Comparison of ENCODE assay signal across 8 cellular contexts in genomic region chr5:138177936-138178515, GRCh38. TPM values are rescaled to one million over a fixed set of nuclear protein-coding genes. Genes with fewer than 3 reads are reported as not detected.
DNase-seq lines count a peak whose midpoint lies in the region; ATAC-seq and TF ChIP-seq lines count a peak whose summit lies in the region.

No MANE protein-coding gene starts in this region.

- H3K4me1 Mint-ChIP-seq in osteocyte (ENCODE audit: unreplicated experiment) = peaks cover 14% of the 10 kb centered on the region

- TF ChIP-seq CTCF in PC-9 (conservative IDR thresholded peaks at IDR 0.05) (no peak), choroid plexus epithelial cell (conservative IDR thresholded peaks at IDR 0.05; ENCODE audit: low read depth, low read length) (no peak), osteocyte (IDR thresholded peaks at IDR 0.05) (no peak)

- peak overlapping the region; percentile 45 for H3K27ac ChIP-seq in PC-9

- H3K4me3 ChIP-seq in H7 (ENCODE audit: insufficient read depth, low read depth, low read length) (peak overlapping the region; percentile 71), PC-9 (peak overlapping the region; percentile 83), choroid plexus epithelial cell (ENCODE audit: low read depth, low read length) (peak overlapping the region; percentile 79)

- peaks cover 68% of the 10 kb centered on the region for H3K79me2 ChIP-seq in PC-9 (ENCODE audit: low read depth)

- H3K4me1 ChIP-seq in PC-9 (replicated peaks; ENCODE audit: insufficient read depth) = peaks cover 19% of the 10 kb centered on the region

- H3K27me3 ChIP-seq in H7 (ENCODE audit: control insufficient read depth, insufficient read depth, low read length) = no peaks in the 10 kb centered on the region
- no peaks in the 10 kb centered on the region for H3K27me3 ChIP-seq in PC-9 (ENCODE audit: insufficient read depth, low read depth)

- peak; percentile 41 for DNase-seq in COLO829 (ENCODE audit: low spot score)
- peak; percentile 42 for DNase-seq in H7
- peak in 1 of 2 experiments; percentile 21 for DNase-seq in PC-9
- peak; percentile 61 for DNase-seq in choroid plexus epithelial cell (ENCODE audit: low read depth)
- DNase-seq in left kidney (ENCODE audit: low read depth, low spot score) = peak; percentile 70
- DNase-seq in stimulated activated naive CD8-positive, alpha-beta T cell treated with anti-CD3 and anti-CD28 coated beads, Interleukin-15, Interleukin-2, amounts not matched to agents 100 U/mL and 50 U/mL, for 24 hours = peak; percentile 40
- no peak for DNase-seq in osteocyte (ENCODE audit: extremely low spot score, unreplicated experiment)

- peak overlapping the region; percentile 85 for H3K4me2 ChIP-seq in PC-9

- no peaks in the 10 kb centered on the region for H3K9me3 ChIP-seq in PC-9 (ENCODE audit: insufficient read depth, low read depth)

- H3K36me3 Mint-ChIP-seq in osteocyte (ENCODE audit: unreplicated experiment) = peaks cover 11% of the 10 kb centered on the region

- BruUV-seq in PC-9 (replicated peaks; lab: Mats Ljungman, UMichigan) = TSS peak; percentile 69

- CTCF ChIA-PET in PC-9 (lab: Charles Lee) = interaction anchor here (0.7 to 1.0 kb wide), 2 partner anchors 174 to 176 kb away, joined by 3 to 4 read pairs; no protein-coding TSS in a partner anchor

- H3K36me3 ChIP-seq in H7 (replicated peaks; ENCODE audit: control insufficient read depth, insufficient read depth, low read length) (peaks cover 30% of the 10 kb centered on the region), PC-9 (ENCODE audit: low read depth) (peaks cover 28% of the 10 kb centered on the region)

- peaks cover 29% of the 10 kb centered on the region for H4K20me1 ChIP-seq in PC-9 (ENCODE audit: insufficient read depth)

- no peaks in the 10 kb centered on the region for H3K9me2 ChIP-seq in PC-9 (ENCODE audit: insufficient read depth)

- ATAC-seq in stimulated activated naive CD8-positive, alpha-beta T cell treated with anti-CD3 and anti-CD28 coated beads, Interleukin-15, Interleukin-2, amounts not matched to agents 100 U/mL and 50 U/mL, for 24 hours = no peak
- ATAC-seq in GM21360 (IDR thresholded peaks at IDR 0.05; ENCODE audit: unreplicated experiment) = no peak

- no peak overlapping the region for H3K27ac Mint-ChIP-seq in osteocyte (ENCODE audit: unreplicated experiment)

- H3K27me3 Mint-ChIP-seq in osteocyte (ENCODE audit: unreplicated experiment) = no peaks in the 10 kb centered on the region

- POLR2A ChIA-PET in PC-9 (lab: Charles Lee; ENCODE audit: unreplicated experiment) = interaction anchor here (0.6 to 0.7 kb wide), 3 partner anchors 18 to 175 kb away, joined by 3 to 4 read pairs (median 4); no protein-coding TSS in a partner anchor

- intact Hi-C loops in PC-9 (cut with micrococcal nuclease; ENCODE audit: unreplicated experiment) = loop anchor here (2.0 kb wide), 1 partner anchor 35 kb away; the partner anchor contains the start of gene CDC23

- H3K9me3 Mint-ChIP-seq in osteocyte (ENCODE audit: unreplicated experiment) = no peaks in the 10 kb centered on the region

- peak overlapping the region; percentile 98 for H2AFZ ChIP-seq in PC-9

- no peaks in the 10 kb centered on the region for H3F3A ChIP-seq in PC-9 (ENCODE audit: insufficient read depth, low read depth)

- H3K4me3 Mint-ChIP-seq in osteocyte (ENCODE audit: unreplicated experiment) = no peak overlapping the region

RNA-seq across cellular contexts. Expression of gene BRD8, which starts 0.4 kb away (rescaled TPM):
- 45.2 and 50.3 TPM in 2 replicates for total RNA-seq in H7 (2014; rRNA removed; shearing (Covaris generic))
- total RNA-seq in PC-9 (2021) (126 and 171 TPM in 2 replicates), osteocyte (68.3 and 71.6 TPM in 2 replicates)

RNA-seq across cellular contexts. Expression of gene KIF20A, which starts 0.9 kb away (rescaled TPM):
- 138 and 155 TPM in 2 replicates for total RNA-seq in H7 (2014; rRNA removed; shearing (Covaris generic))
- total RNA-seq in PC-9 (2021) = 63.6 and 88.6 TPM in 2 replicates
- total RNA-seq in osteocyte = 14.7 and 16.4 TPM in 2 replicates

RNA-seq across cellular contexts. Expression of gene CDC23, which starts 35.1 kb away (rescaled TPM):
- total RNA-seq in H7 (2014; rRNA removed; shearing (Covaris generic)) = 59.7 and 62.8 TPM in 2 replicates
- 40.5 and 42.4 TPM in 2 replicates for total RNA-seq in PC-9 (2021)
- total RNA-seq in osteocyte = 36.7 and 37.6 TPM in 2 replicates

RNA-seq across cellular contexts. Expression of gene NME5, which starts 38.8 kb away (rescaled TPM):
- 0.44 and 1.2 TPM in 2 replicates for total RNA-seq in H7 (2014; rRNA removed; shearing (Covaris generic))
- total RNA-seq in PC-9 (2021) (0.98 and 1.9 TPM in 2 replicates), osteocyte (1.7 and 2.4 TPM in 2 replicates)
